In the genomic region with DNA sequence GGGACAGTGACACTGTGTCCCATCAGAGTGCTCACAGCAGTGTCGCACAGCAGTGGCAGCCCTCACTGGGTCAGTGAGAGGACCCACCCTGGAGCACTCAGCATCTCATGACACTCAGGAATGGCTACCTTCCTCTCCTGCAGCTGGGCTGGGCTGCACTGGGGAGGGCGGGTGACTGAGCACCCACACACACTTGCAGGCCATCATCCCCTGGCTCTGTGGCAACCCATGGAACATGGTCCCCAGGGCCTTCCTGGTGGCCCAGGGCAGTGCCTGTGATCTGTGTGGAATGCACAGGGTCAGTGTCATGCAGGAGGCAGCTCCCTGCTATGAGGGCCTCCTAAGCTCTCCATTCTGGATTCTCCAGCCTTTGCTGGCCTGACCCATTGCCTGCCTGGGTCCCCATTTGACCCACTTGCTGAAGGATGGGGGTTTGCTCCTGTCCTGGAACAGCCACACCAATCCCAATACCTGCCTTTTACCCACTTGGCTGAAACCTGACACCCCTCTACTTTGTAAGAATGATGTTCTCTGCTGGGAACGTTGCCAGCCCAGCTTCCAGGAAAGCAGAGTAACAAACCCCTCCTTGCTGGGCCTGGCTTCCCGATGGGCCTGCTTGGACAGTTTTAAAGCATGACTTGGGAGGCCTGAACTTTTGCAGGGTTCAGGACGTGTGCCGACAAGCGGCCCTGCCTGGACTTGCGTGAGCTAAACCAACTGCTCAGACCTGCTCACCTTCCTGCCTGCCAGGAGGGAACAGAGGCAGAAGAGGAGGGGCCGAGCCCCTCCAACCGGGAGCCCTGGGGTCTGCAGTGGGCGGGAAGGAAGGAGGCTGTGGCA, we compare ENCODE assay signal across 1 cellular context.
TF ChIP-seq lines count a peak whose summit lies in the region.

No MANE protein-coding gene starts in this region.

TF ChIP-seq in HepG2, 621 proteins besides CTCF, POLR2A, EP300 and RAD21 (continued from another document and continues in another):
- no peak for TF ChIP-seq ZFP37 (CRISPR knock-in tag; IDR thresholded peaks at IDR 0.05; ENCODE audit: borderline replicate concordance)
- TF ChIP-seq, protein P1, sequence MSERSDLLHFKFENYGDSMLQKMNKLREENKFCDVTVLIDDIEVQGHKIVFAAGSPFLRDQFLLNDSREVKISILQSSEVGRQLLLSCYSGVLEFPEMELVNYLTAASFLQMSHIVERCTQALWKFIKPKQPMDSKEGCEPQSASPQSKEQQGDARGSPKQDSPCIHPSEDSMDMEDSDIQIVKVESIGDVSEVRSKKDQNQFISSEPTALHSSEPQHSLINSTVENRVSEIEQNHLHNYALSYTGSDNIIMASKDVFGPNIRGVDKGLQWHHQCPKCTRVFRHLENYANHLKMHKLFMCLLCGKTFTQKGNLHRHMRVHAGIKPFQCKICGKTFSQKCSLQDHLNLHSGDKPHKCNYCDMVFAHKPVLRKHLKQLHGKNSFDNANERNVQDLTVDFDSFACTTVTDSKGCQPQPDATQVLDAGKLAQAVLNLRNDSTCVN (CRISPR knock-in tag; IDR thresholded peaks at IDR 0.05; ENCODE audit: borderline replicate concordance): peak; percentile 83; the same call in 1 of the 2 replicates
- TF ChIP-seq GATAD2A (CRISPR knock-in tag; IDR thresholded peaks at IDR 0.05): peak; percentile 82
- no peak for TF ChIP-seq TBX2 (CRISPR knock-in tag; IDR thresholded peaks at IDR 0.05; ENCODE audit: borderline replicate concordance)
- TF ChIP-seq, protein P2, sequence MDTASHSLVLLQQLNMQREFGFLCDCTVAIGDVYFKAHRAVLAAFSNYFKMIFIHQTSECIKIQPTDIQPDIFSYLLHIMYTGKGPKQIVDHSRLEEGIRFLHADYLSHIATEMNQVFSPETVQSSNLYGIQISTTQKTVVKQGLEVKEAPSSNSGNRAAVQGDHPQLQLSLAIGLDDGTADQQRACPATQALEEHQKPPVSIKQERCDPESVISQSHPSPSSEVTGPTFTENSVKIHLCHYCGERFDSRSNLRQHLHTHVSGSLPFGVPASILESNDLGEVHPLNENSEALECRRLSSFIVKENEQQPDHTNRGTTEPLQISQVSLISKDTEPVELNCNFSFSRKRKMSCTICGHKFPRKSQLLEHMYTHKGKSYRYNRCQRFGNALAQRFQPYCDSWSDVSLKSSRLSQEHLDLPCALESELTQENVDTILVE (CRISPR knock-in tag; IDR thresholded peaks at IDR 0.05): peak; percentile 56; the same call in 1 of the 2 replicates
- 0 out of 2 replicates have a peak, but pooled peaks have one; percentile 32 for TF ChIP-seq KAT8 (CRISPR knock-in tag; IDR thresholded peaks at IDR 0.05)
- no peak for TF ChIP-seq ZSCAN31 (CRISPR knock-in tag; IDR thresholded peaks at IDR 0.05; ENCODE audit: low read depth)
- TF ChIP-seq, protein P3, sequence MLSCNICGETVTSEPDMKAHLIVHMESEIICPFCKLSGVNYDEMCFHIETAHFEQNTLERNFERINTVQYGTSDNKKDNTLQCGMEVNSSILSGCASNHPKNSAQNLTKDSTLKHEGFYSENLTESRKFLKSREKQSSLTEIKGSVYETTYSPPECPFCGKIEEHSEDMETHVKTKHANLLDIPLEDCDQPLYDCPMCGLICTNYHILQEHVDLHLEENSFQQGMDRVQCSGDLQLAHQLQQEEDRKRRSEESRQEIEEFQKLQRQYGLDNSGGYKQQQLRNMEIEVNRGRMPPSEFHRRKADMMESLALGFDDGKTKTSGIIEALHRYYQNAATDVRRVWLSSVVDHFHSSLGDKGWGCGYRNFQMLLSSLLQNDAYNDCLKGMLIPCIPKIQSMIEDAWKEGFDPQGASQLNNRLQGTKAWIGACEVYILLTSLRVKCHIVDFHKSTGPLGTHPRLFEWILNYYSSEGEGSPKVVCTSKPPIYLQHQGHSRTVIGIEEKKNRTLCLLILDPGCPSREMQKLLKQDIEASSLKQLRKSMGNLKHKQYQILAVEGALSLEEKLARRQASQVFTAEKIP (CRISPR knock-in tag; IDR thresholded peaks at IDR 0.05; ENCODE audit: borderline replicate concordance): 0 out of 2 replicates have a peak, but pooled peaks have one; percentile 39
- no peak for TF ChIP-seq ZNF205 (CRISPR knock-in tag; IDR thresholded peaks at IDR 0.05)
- TF ChIP-seq, protein P4, sequence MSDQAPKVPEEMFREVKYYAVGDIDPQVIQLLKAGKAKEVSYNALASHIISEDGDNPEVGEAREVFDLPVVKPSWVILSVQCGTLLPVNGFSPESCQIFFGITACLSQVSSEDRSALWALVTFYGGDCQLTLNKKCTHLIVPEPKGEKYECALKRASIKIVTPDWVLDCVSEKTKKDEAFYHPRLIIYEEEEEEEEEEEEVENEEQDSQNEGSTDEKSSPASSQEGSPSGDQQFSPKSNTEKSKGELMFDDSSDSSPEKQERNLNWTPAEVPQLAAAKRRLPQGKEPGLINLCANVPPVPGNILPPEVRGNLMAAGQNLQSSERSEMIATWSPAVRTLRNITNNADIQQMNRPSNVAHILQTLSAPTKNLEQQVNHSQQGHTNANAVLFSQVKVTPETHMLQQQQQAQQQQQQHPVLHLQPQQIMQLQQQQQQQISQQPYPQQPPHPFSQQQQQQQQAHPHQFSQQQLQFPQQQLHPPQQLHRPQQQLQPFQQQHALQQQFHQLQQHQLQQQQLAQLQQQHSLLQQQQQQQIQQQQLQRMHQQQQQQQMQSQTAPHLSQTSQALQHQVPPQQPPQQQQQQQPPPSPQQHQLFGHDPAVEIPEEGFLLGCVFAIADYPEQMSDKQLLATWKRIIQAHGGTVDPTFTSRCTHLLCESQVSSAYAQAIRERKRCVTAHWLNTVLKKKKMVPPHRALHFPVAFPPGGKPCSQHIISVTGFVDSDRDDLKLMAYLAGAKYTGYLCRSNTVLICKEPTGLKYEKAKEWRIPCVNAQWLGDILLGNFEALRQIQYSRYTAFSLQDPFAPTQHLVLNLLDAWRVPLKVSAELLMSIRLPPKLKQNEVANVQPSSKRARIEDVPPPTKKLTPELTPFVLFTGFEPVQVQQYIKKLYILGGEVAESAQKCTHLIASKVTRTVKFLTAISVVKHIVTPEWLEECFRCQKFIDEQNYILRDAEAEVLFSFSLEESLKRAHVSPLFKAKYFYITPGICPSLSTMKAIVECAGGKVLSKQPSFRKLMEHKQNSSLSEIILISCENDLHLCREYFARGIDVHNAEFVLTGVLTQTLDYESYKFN (CRISPR knock-in tag; conservative IDR thresholded peaks at IDR 0.05): 0 out of 2 replicates have a peak, but pooled peaks have one; percentile 19
- TF ChIP-seq ZNF331 (CRISPR knock-in tag; IDR thresholded peaks at IDR 0.05): peak; percentile 41; the same call in 1 of the 2 replicates
- TF ChIP-seq ZNF136 (CRISPR knock-in tag; IDR thresholded peaks at IDR 0.05; ENCODE audit: low read depth): no peak
- TF ChIP-seq, protein P5, sequence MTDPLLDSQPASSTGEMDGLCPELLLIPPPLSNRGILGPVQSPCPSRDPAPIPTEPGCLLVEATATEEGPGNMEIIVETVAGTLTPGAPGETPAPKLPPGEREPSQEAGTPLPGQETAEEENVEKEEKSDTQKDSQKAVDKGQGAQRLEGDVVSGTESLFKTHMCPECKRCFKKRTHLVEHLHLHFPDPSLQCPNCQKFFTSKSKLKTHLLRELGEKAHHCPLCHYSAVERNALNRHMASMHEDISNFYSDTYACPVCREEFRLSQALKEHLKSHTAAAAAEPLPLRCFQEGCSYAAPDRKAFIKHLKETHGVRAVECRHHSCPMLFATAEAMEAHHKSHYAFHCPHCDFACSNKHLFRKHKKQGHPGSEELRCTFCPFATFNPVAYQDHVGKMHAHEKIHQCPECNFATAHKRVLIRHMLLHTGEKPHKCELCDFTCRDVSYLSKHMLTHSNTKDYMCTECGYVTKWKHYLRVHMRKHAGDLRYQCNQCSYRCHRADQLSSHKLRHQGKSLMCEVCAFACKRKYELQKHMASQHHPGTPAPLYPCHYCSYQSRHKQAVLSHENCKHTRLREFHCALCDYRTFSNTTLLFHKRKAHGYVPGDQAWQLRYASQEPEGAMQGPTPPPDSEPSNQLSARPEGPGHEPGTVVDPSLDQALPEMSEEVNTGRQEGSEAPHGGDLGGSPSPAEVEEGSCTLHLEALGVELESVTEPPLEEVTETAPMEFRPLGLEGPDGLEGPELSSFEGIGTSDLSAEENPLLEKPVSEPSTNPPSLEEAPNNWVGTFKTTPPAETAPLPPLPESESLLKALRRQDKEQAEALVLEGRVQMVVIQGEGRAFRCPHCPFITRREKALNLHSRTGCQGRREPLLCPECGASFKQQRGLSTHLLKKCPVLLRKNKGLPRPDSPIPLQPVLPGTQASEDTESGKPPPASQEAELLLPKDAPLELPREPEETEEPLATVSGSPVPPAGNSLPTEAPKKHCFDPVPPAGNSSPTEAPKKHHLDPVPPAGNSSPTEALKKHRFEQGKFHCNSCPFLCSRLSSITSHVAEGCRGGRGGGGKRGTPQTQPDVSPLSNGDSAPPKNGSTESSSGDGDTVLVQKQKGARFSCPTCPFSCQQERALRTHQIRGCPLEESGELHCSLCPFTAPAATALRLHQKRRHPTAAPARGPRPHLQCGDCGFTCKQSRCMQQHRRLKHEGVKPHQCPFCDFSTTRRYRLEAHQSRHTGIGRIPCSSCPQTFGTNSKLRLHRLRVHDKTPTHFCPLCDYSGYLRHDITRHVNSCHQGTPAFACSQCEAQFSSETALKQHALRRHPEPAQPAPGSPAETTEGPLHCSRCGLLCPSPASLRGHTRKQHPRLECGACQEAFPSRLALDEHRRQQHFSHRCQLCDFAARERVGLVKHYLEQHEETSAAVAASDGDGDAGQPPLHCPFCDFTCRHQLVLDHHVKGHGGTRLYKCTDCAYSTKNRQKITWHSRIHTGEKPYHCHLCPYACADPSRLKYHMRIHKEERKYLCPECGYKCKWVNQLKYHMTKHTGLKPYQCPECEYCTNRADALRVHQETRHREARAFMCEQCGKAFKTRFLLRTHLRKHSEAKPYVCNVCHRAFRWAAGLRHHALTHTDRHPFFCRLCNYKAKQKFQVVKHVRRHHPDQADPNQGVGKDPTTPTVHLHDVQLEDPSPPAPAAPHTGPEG (CRISPR knock-in tag; IDR thresholded peaks at IDR 0.05): no peak
- TF ChIP-seq ZNF589 (CRISPR knock-in tag; conservative IDR thresholded peaks at IDR 0.05): no peak
- TF ChIP-seq ATF7-NPFF (CRISPR knock-in tag; IDR thresholded peaks at IDR 0.05; ENCODE audit: low read depth): peak; percentile 32; the same call in 1 of the 2 replicates
- no peak; the same call in 1 of the 2 replicates for TF ChIP-seq NFIB (CRISPR knock-in tag; IDR thresholded peaks at IDR 0.05; ENCODE audit: borderline replicate concordance)
- TF ChIP-seq ZNF333 (CRISPR knock-in tag; IDR thresholded peaks at IDR 0.05; ENCODE audit: borderline replicate concordance): no peak
- 0 out of 2 replicates have a peak, but pooled peaks have one; percentile 66 for TF ChIP-seq SAFB2 (CRISPR knock-in tag; IDR thresholded peaks at IDR 0.05; ENCODE audit: borderline replicate concordance, low read depth)
- TF ChIP-seq MEIS1 (CRISPR knock-in tag; IDR thresholded peaks at IDR 0.05; ENCODE audit: borderline replicate concordance): no peak
- TF ChIP-seq, protein P6, sequence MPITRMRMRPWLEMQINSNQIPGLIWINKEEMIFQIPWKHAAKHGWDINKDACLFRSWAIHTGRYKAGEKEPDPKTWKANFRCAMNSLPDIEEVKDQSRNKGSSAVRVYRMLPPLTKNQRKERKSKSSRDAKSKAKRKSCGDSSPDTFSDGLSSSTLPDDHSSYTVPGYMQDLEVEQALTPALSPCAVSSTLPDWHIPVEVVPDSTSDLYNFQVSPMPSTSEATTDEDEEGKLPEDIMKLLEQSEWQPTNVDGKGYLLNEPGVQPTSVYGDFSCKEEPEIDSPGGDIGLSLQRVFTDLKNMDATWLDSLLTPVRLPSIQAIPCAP (CRISPR knock-in tag; IDR thresholded peaks at IDR 0.05; ENCODE audit: low read depth): no peak
- TF ChIP-seq, protein P7, sequence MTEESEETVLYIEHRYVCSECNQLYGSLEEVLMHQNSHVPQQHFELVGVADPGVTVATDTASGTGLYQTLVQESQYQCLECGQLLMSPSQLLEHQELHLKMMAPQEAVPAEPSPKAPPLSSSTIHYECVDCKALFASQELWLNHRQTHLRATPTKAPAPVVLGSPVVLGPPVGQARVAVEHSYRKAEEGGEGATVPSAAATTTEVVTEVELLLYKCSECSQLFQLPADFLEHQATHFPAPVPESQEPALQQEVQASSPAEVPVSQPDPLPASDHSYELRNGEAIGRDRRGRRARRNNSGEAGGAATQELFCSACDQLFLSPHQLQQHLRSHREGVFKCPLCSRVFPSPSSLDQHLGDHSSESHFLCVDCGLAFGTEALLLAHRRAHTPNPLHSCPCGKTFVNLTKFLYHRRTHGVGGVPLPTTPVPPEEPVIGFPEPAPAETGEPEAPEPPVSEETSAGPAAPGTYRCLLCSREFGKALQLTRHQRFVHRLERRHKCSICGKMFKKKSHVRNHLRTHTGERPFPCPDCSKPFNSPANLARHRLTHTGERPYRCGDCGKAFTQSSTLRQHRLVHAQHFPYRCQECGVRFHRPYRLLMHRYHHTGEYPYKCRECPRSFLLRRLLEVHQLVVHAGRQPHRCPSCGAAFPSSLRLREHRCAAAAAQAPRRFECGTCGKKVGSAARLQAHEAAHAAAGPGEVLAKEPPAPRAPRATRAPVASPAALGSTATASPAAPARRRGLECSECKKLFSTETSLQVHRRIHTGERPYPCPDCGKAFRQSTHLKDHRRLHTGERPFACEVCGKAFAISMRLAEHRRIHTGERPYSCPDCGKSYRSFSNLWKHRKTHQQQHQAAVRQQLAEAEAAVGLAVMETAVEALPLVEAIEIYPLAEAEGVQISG (CRISPR knock-in tag; IDR thresholded peaks at IDR 0.05): no peak
- TF ChIP-seq PHF8 (CRISPR knock-in tag; IDR thresholded peaks at IDR 0.05): no peak
- TF ChIP-seq TGIF2 (CRISPR knock-in tag; IDR thresholded peaks at IDR 0.05): no peak; the same call in 1 of the 2 replicates
- TF ChIP-seq NFYB (CRISPR knock-in tag; IDR thresholded peaks at IDR 0.05): no peak
- TF ChIP-seq IKZF4 (CRISPR knock-in tag; IDR thresholded peaks at IDR 0.05; ENCODE audit: borderline replicate concordance, low read depth, not compliant biosample characterization): no peak
- 0 out of 2 replicates have a peak, but pooled peaks have one; percentile 50 for TF ChIP-seq TARDBP (CRISPR knock-in tag; IDR thresholded peaks at IDR 0.05)
- TF ChIP-seq, protein P8, sequence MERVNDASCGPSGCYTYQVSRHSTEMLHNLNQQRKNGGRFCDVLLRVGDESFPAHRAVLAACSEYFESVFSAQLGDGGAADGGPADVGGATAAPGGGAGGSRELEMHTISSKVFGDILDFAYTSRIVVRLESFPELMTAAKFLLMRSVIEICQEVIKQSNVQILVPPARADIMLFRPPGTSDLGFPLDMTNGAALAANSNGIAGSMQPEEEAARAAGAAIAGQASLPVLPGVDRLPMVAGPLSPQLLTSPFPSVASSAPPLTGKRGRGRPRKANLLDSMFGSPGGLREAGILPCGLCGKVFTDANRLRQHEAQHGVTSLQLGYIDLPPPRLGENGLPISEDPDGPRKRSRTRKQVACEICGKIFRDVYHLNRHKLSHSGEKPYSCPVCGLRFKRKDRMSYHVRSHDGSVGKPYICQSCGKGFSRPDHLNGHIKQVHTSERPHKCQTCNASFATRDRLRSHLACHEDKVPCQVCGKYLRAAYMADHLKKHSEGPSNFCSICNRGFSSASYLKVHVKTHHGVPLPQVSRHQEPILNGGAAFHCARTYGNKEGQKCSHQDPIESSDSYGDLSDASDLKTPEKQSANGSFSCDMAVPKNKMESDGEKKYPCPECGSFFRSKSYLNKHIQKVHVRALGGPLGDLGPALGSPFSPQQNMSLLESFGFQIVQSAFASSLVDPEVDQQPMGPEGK (CRISPR knock-in tag; IDR thresholded peaks at IDR 0.05): peak; percentile 53; the same call in 1 of the 2 replicates
